In genomic region chr5:124734574-124735168, GRCh38 we compare ENCODE assay signal across 11 cellular contexts. TPM values are rescaled to one million over a fixed set of nuclear protein-coding genes. Genes with fewer than 3 reads are reported as not detected.
DNase-seq lines count a peak whose midpoint lies in the region; ATAC-seq, FAIRE-seq and TF ChIP-seq lines count a peak whose summit lies in the region.
"Had no signal": no experiment of that assay in that cellular context is flagged by ENCODE, and none has a peak within 500 bp of the region (broad histone marks: within the 10 kb centered on the region; RNA-seq: fewer than 3 reads in every experiment).

No MANE protein-coding gene starts in this region.

- H3K27me3 Mint-ChIP-seq in mesothelial cell of epicardium (ENCODE audit: low read depth), result no peaks in the 10 kb centered on the region

- no peak for DNase-seq in body of pancreas
- no peak for DNase-seq in mesothelial cell of epicardium (ENCODE audit: low spot score in 2 of 2, unreplicated experiment in 2 of 2)
- DNase-seq in testis, result no peak
- DNase-seq in GDM1 (lab: John Stamatoyannopoulos, UW), result no peak
- no peak for DNase-seq in mucosa of descending colon
- no peak for DNase-seq in H54 (ENCODE audit: insufficient read length, low spot score)
- DNase-seq: DMS79; NCI-H774; stimulated activated CD4-positive, alpha-beta T cell treated with anti-CD3 and anti-CD28 coated beads, Interleukin-4, amount 100 ng/mL, for 4 hours had no signal

- no peaks in the 10 kb centered on the region for H3K36me3 Mint-ChIP-seq in mesothelial cell of epicardium

- H3K36me3 ChIP-seq in HUES6 (ENCODE audit: control insufficient read depth, insufficient read depth, low read length) (no peaks in the 10 kb centered on the region), body of pancreas (replicated peaks in 1 of 2; ENCODE audit: insufficient read depth in 1 of 2, low read depth in 2 of 2) (no peaks in the 10 kb centered on the region), testis (ENCODE audit: low read depth, missing control alignments) (no peaks in the 10 kb centered on the region), mucosa of descending colon (ENCODE audit: low read depth) (no peaks in the 10 kb centered on the region)

- H3K4me1 Mint-ChIP-seq in mesothelial cell of epicardium, result peaks cover 82% of the 10 kb centered on the region

- H3K27me3 ChIP-seq in HUES6 (ENCODE audit: control insufficient read depth, insufficient read depth, low read length), result no peaks in the 10 kb centered on the region
- H3K27me3 ChIP-seq in body of pancreas, result no peaks in the 10 kb centered on the region
- H3K27me3 ChIP-seq in testis, result no peaks in the 10 kb centered on the region

- intact Hi-C loops in body of pancreas (cut with DNase I) (no loop called here), testis (cut with DNase I; ENCODE audit: low total_unique reads) (no loop called here), mucosa of descending colon (cut with DNase I, micrococcal nuclease) (no loop called here)

- TF ChIP-seq CTCF in body of pancreas (IDR thresholded peaks at IDR 0.05) (no peak), mesothelial cell of epicardium (IDR thresholded peaks at IDR 0.05; ENCODE audit: unreplicated experiment) (no peak), testis (IDR thresholded peaks at IDR 0.05) (no peak), mucosa of descending colon (IDR thresholded peaks at IDR 0.05) (no peak)

- H3K9ac ChIP-seq in HUES6 (ENCODE audit: low read length), result peak overlapping the region; percentile 29

- no peak for ATAC-seq in body of pancreas
- no peak for ATAC-seq in HG03469 (IDR thresholded peaks at IDR 0.05; ENCODE audit: unreplicated experiment)
- no peak for ATAC-seq in mucosa of descending colon

- 52 to 57% methylated on average over 8 of the region's 8 CpGs for WGBS in body of pancreas, 2 donors
- 46 to 61% methylated on average over 8 of the region's 8 CpGs for WGBS in testis, 2 donors

- no peak for FAIRE-seq in H54 (lab: Jason Lieb, UNC)

- H3K4me3 Mint-ChIP-seq in mesothelial cell of epicardium, result peak overlapping the region; percentile 55

- no peaks in the 10 kb centered on the region for H3K9me3 Mint-ChIP-seq in mesothelial cell of epicardium

- H3K9me3 ChIP-seq in HUES6 (ENCODE audit: control insufficient read depth, insufficient read depth, low read depth, low read length), result no peaks in the 10 kb centered on the region
- no peaks in the 10 kb centered on the region for H3K9me3 ChIP-seq in body of pancreas
- no peaks in the 10 kb centered on the region for H3K9me3 ChIP-seq in testis
- H3K9me3 ChIP-seq in mucosa of descending colon, result no peaks in the 10 kb centered on the region

- H3K4me1 ChIP-seq in HUES6 (ENCODE audit: control insufficient read depth, insufficient read depth, low read length), result peaks cover 92% of the 10 kb centered on the region
- peaks cover 86% of the 10 kb centered on the region for H3K4me1 ChIP-seq in body of pancreas
- no peaks in the 10 kb centered on the region for H3K4me1 ChIP-seq in testis
- peaks cover 42% of the 10 kb centered on the region for H3K4me1 ChIP-seq in mucosa of descending colon (ENCODE audit: low read depth)

- H3K27ac ChIP-seq in HUES6 (ENCODE audit: low read depth, low read length) (peak overlapping the region; percentile 89; the same call in 1 of the 2 replicates), body of pancreas (peak overlapping the region in 3 of 4 donors; percentile 32 to 50 (median 37)), testis (peak overlapping the region in 1 of 2 donors; percentile 23)

- H3K27ac Mint-ChIP-seq in mesothelial cell of epicardium, result no peak overlapping the region

- TF ChIP-seq POLR2A in body of pancreas (IDR thresholded peaks at IDR 0.05) (no peak), testis (IDR thresholded peaks at IDR 0.05) (no peak), H54 (IDR thresholded peaks at IDR 0.05; ENCODE audit: low read depth, low read length) (no peak)

- H3K4me3 ChIP-seq in HUES6 (ENCODE audit: low read depth, low read length) (peak overlapping the region; percentile 26; the same call in 1 of the 2 replicates), body of pancreas (no peak overlapping the region), testis (peak overlapping the region; percentile 22 to 52), mucosa of descending colon (no peak overlapping the region)

RNA-seq across cellular contexts. Expression of gene ZNF608, which starts 11.8 kb away (rescaled TPM):
- 10 to 100 TPM; 30.1 to 33.6 TPM for total RNA-seq in body of pancreas
- total RNA-seq in mesothelial cell of epicardium, result 31.8 to 35.0 TPM (median 34.3 TPM) in 3 replicates
- 10 to 100 TPM; 42.1 to 42.4 TPM for total RNA-seq in testis
- polyA plus RNA-seq in testis (ENCODE audit: insufficient read depth, low read depth, low replicate concordance), result 28.7 TPM
- total RNA-seq in mucosa of descending colon, result 10 to 100 TPM; 19.7 to 32.3 (median 27.2) TPM

Comparison
In these comparisons a context has a peak if more than half of its experiments do, and no peak if none do; other contexts are left out.
1. H3K4me3 ChIP-seq: peak in HUES6 (single experiment) and testis (2 of 2); none in body of pancreas (0 of 2) and mucosa of descending colon (single experiment).